27 cellular contexts compared by ENCODE assay signal in the genomic region with DNA sequence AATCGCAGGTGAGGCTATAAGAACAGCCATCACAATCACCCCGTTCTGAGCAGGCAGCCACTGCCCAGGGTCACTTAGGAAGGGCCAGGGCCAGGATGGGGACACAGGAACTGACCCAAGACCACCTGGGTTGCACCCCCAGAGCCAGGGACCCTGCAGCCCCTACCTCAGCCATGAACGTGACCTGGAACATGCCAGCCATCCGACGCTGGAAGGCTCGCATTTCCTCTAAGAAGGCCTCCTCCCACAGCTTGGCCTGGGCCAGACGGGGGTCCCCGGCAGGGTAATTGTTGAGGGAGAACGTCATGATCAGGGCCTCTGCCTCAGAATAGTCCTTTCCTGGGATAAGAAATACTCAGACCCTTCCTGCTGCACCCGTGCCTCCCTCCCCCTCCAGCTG. TPM values are rescaled to one million over a fixed set of nuclear protein-coding genes. Genes with fewer than 3 reads are reported as not detected.
"Had no signal": no experiment of that assay in that cellular context is flagged by ENCODE, and none has a peak within 500 bp of the region (broad histone marks: within the 10 kb centered on the region; RNA-seq: fewer than 3 reads in every experiment).

No MANE protein-coding gene starts in this region.

- H3K36me3 ChIP-seq: esophagus muscularis mucosa, gastroesophageal sphincter, heart left ventricle, left lung, ovary, thoracic aorta, tibial nerve, upper lobe of left lung had no signal

- ATAC-seq: foreskin keratinocyte; gastroesophageal sphincter; heart left ventricle; left lung; naive thymus-derived CD8-positive, alpha-beta T cell; psoas muscle; right cardiac atrium; stimulated activated naive B cell treated with anti-CD40 and anti-IgM and Interleukin-4, amounts not matched to agents 10 μg/mL and 1 μg/mL and 100 μg/mL, for 72 hours had no signal

- H3K27me3 ChIP-seq: dorsolateral prefrontal cortex, esophagus muscularis mucosa, foreskin keratinocyte, gastroesophageal sphincter, heart left ventricle, left lung, ovary, tibial nerve, upper lobe of left lung had no signal

- H3K27ac ChIP-seq: dorsolateral prefrontal cortex, esophagus muscularis mucosa, foreskin keratinocyte, gastroesophageal sphincter, heart left ventricle, left lung, ovary, psoas muscle, skin epidermis, thoracic aorta, tibial nerve, upper lobe of left lung had no signal

- DNase-seq: cerebellar nuclear complex; dorsolateral prefrontal cortex; effector memory CD4-positive, alpha-beta T cell; foreskin keratinocyte; heart left ventricle; hippocampal formation; kidney; left lung; mammary epithelial cell; naive thymus-derived CD8-positive, alpha-beta T cell; nephron progenitor cell; occipital lobe; ovary; posterior cingulate gyrus; psoas muscle; right cardiac atrium; stimulated activated CD4-positive, alpha-beta T cell treated with anti-CD3 and anti-CD28 coated beads, Interleukin-15, amount 100 ng/mL, for 24 hours; stimulated activated CD4-positive, alpha-beta T cell treated with anti-CD3 and anti-CD28 coated beads, Interleukin-2, amount 100 ng/mL, for 48 hours; stimulated activated naive B cell treated with anti-CD40 and anti-IgM and Interleukin-4, amounts not matched to agents 10 μg/mL and 1 μg/mL and 100 μg/mL, for 72 hours; upper lobe of left lung had no signal

- H3K4me1 ChIP-seq: esophagus muscularis mucosa, foreskin keratinocyte, gastroesophageal sphincter, left lung, psoas muscle, tibial nerve, upper lobe of left lung had no signal

- H3K9me3 ChIP-seq: esophagus muscularis mucosa, gastroesophageal sphincter, heart left ventricle, left lung, ovary, psoas muscle, thoracic aorta, tibial nerve, upper lobe of left lung had no signal

- H3K4me3 ChIP-seq: dorsolateral prefrontal cortex, esophagus muscularis mucosa, gastroesophageal sphincter, heart left ventricle, left lung, ovary, psoas muscle, skin epidermis, thoracic aorta, tibial nerve, upper lobe of left lung had no signal

RNA-seq across cellular contexts. Expression of gene NPC1L1, which starts 5.0 kb away (rescaled TPM):
- total RNA-seq: endothelial cell of umbilical vein, foreskin keratinocyte, mammary epithelial cell, myocyte had no signal
- polyA plus RNA-seq: endothelial cell of umbilical vein; foreskin keratinocyte; mammary epithelial cell; naive thymus-derived CD8-positive, alpha-beta T cell had no signal
